Comparison of ENCODE assay signal across 17 cellular contexts in the genomic region with DNA sequence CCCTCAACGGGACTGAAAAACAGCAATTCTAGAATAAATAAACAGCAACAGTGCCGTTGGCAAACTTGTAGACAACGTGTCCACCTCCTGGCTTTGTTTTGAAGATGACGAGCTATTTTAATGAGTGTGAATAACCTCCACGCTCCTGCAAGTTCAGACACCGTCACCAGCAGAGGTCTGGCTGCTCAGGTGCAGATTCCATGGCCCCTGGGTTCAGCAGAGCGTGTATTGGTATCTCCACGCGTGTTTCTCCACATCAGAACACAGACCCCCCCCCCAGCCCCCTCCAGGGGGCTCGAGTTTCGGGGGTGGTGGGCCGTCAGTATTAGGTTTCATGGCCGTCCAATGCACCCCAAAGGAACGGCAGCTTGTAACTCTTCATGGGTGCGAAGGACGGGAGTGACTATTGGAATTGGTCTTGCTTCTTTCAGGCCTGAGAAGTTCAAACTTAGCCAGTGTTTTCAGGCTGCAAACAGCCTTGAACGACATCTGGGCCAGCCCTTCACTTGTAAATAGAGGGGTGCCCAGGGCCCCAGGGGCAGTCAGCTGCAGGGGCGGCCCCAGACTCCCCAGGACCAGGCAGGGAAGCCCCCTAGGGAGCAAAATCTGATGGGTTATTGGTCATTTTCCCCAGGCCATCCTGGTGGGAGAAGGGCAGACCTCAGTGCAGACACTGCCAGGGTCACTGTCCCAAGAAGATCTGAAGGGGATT.
A peak's percentile ranks its signal among the peaks of the same experiment; 100 is the strongest.
DNase-seq lines count a peak whose midpoint lies in the region; ATAC-seq, FAIRE-seq and TF ChIP-seq lines count a peak whose summit lies in the region.
"Had no signal": no experiment of that assay in that cellular context is flagged by ENCODE, and none has a peak within 500 bp of the region (broad histone marks: within the 10 kb centered on the region; RNA-seq: fewer than 3 reads in every experiment).

No MANE protein-coding gene starts in this region.

- no peaks in the 10 kb centered on the region; the same call in 1 of the 2 replicates for H4K20me1 ChIP-seq in HepG2 (ENCODE audit: insufficient read depth, low read length)

- H3K9me3 ChIP-seq in right lobe of liver, result no peaks in the 10 kb centered on the region
- H3K9me3 ChIP-seq in HepG2 (ENCODE audit: low read length), result no peaks in the 10 kb centered on the region
- no peaks in the 10 kb centered on the region for H3K9me3 ChIP-seq in lower lobe of right lung
- H3K9me3 ChIP-seq in aorta (ENCODE audit: control insufficient read depth, low read length), result no peaks in the 10 kb centered on the region
- H3K9me3 ChIP-seq: Caco-2 had no signal

- H3K27ac ChIP-seq in right lobe of liver (no peak overlapping the region), HepG2 (ENCODE audit: extremely low read length, insufficient read depth, low read length) (no peak overlapping the region), lower lobe of right lung (no peak overlapping the region), aorta (ENCODE audit: low read depth in 1 of 2, low read length in 2 of 2) (no peak overlapping the region)
- H3K27ac ChIP-seq: GM23248 had no signal

- no peak overlapping the region for H3K4me3 ChIP-seq in right lobe of liver
- no peak overlapping the region for H3K4me3 ChIP-seq in HepG2 (replicated peaks in 1 of 3; ENCODE audit: insufficient read depth in 1 of 3, low read depth in 2 of 3, low read length in 3 of 3)
- H3K4me3 ChIP-seq in bronchial epithelial cell (ENCODE audit: low read depth, low read length), result no peak overlapping the region
- no peak overlapping the region for H3K4me3 ChIP-seq in lower lobe of right lung
- H3K4me3 ChIP-seq in aorta (ENCODE audit: low read length in 2 of 2), result no peak overlapping the region
- H3K4me3 ChIP-seq: GM23248 had no signal

- intact Hi-C loops in right lobe of liver (cut with DNase I), result no loop called here
- intact Hi-C loops in HepG2 (cut with micrococcal nuclease; ENCODE audit: unreplicated experiment), result no loop called here
- intact Hi-C loops in lower lobe of right lung (cut with DNase I), result no loop called here
- intact Hi-C loops in aorta (cut with DNase I), result no loop called here
- intact Hi-C loops in activated CD8-positive, alpha-beta T cell treated with anti-CD3 and anti-CD28 coated beads for 36 hours (cut with micrococcal nuclease), result no loop called here

- TF ChIP-seq EP300 in HepG2 (IDR thresholded peaks at IDR 0.05; ENCODE audit: low read depth in 2 of 2, low read length in 2 of 2) (no peak), HepG2 (CRISPR knock-in tag; IDR thresholded peaks at IDR 0.05; ENCODE audit: borderline replicate concordance) (no peak)

- DNase-seq in right lobe of liver (peak in 2 of 3 donors; percentile 2 to 15), HepG2 (ENCODE audit: low spot score) (no peak), bronchial epithelial cell (ENCODE audit: low read depth) (peak; percentile 5), lower lobe of right lung (peak; percentile 10), aorta (peak; percentile 10 to 54), osteocyte (ENCODE audit: extremely low spot score, unreplicated experiment) (no peak)
- DNase-seq in activated CD8-positive, alpha-beta T cell treated with anti-CD3 and anti-CD28 coated beads for 36 hours, result no peak
- DNase-seq: CD8-positive, alpha-beta memory T cell; DMS53; GM23248 had no signal

- no peak for ATAC-seq in right lobe of liver
- ATAC-seq in HepG2, result no peak
- no peak for ATAC-seq in lower lobe of right lung
- no peak for ATAC-seq in aorta (ENCODE audit: low FRiP score)
- no peak for ATAC-seq in HG02884 (IDR thresholded peaks at IDR 0.05; ENCODE audit: unreplicated experiment)
- no peak for ATAC-seq in activated CD8-positive, alpha-beta T cell treated with anti-CD3 and anti-CD28 coated beads for 36 hours

- no peak overlapping the region for H3K4me2 ChIP-seq in HepG2 (ENCODE audit: low read depth, low read length)

- no peak for TF ChIP-seq CTCF in right lobe of liver (IDR thresholded peaks at IDR 0.05)
- no peak for TF ChIP-seq CTCF in HepG2 (CRISPR knock-in tag; IDR thresholded peaks at IDR 0.05)
- TF ChIP-seq CTCF in bronchial epithelial cell (IDR thresholded peaks at IDR 0.05; ENCODE audit: insufficient read depth, low read length, severe bottlenecking), result no peak
- TF ChIP-seq CTCF in lower lobe of right lung (IDR thresholded peaks at IDR 0.05), result no peak
- no peak for TF ChIP-seq CTCF in osteocyte (IDR thresholded peaks at IDR 0.05)
- TF ChIP-seq CTCF in activated CD8-positive, alpha-beta T cell treated with anti-CD3 and anti-CD28 coated beads for 36 hours (IDR thresholded peaks at IDR 0.05), result no peak

- FAIRE-seq in HepG2 (lab: Jason Lieb, UNC) (no peak), bronchial epithelial cell (lab: Jason Lieb, UNC) (no peak)
- FAIRE-seq: A204.1, GM18507, H54 had no signal

- peaks cover 12% of the 10 kb centered on the region for H3K27me3 Mint-ChIP-seq in osteocyte (ENCODE audit: unreplicated experiment)
- no peaks in the 10 kb centered on the region for H3K27me3 Mint-ChIP-seq in activated CD8-positive, alpha-beta T cell treated with anti-CD3 and anti-CD28 coated beads for 36 hours
- H3K27me3 Mint-ChIP-seq: B cell; CD8-positive, alpha-beta memory T cell had no signal

- TF ChIP-seq RAD21 in HepG2 (CRISPR knock-in tag; IDR thresholded peaks at IDR 0.05), result no peak

- no peak overlapping the region for H3K9ac ChIP-seq in HepG2 (ENCODE audit: insufficient read depth, low read depth, low read length)
- H3K9ac ChIP-seq: GM23248 had no signal

- H3K79me2 ChIP-seq in HepG2 (ENCODE audit: insufficient read depth, low read length), result no peaks in the 10 kb centered on the region

- no peaks in the 10 kb centered on the region for H3K9me3 Mint-ChIP-seq in osteocyte (ENCODE audit: unreplicated experiment)
- H3K9me3 Mint-ChIP-seq in activated CD8-positive, alpha-beta T cell treated with anti-CD3 and anti-CD28 coated beads for 36 hours, result no peaks in the 10 kb centered on the region

- 39% methylated on average over 4 of the region's 18 CpGs for WGBS in right lobe of liver (ENCODE audit: insufficient coverage, low coverage, low lambda C conversion rate, missing lambda C conversion rate)
- WGBS in HepG2 (ENCODE audit: low lambda C conversion rate), result 9% methylated on average over 18 of the region's 18 CpGs
- WGBS in aorta, 2 donors, result 71 to 73% methylated on average over 18 of the region's 18 CpGs

- POLR2A ChIA-PET in HepG2 (lab: Yijun Ruan, JAX), result no interaction called here
- POLR2A ChIA-PET in activated CD8-positive, alpha-beta T cell treated with anti-CD3 and anti-CD28 coated beads for 36 hours (lab: Charles Lee), result no interaction called here

- H3K4me1 ChIP-seq in right lobe of liver, result no peaks in the 10 kb centered on the region
- H3K4me1 ChIP-seq in HepG2 (ENCODE audit: insufficient read depth, low read length), result no peaks in the 10 kb centered on the region
- H3K4me1 ChIP-seq in lower lobe of right lung, result no peaks in the 10 kb centered on the region
- no peaks in the 10 kb centered on the region for H3K4me1 ChIP-seq in aorta (ENCODE audit: control insufficient read depth in 1 of 2, insufficient read depth in 2 of 2, low read length in 2 of 2)
- H3K4me1 ChIP-seq: Caco-2 had no signal

- in situ Hi-C loops in HepG2 (cut with HindIII; ENCODE audit: extremely low pct_ligation_motif_present, low pct_unique_long_range_greater_than_20kb), result no loop called here

- BruUV-seq in HepG2 (replicated peaks; lab: Mats Ljungman, UMichigan), result no TSS peak

- no peaks in the 10 kb centered on the region for H3K27me3 ChIP-seq in right lobe of liver
- H3K27me3 ChIP-seq in HepG2 (ENCODE audit: control insufficient read depth in 1 of 2, insufficient read depth in 2 of 2, low read length in 2 of 2), result peaks cover 23 to 79% of the 10 kb centered on the region in 2 experiments
- no peaks in the 10 kb centered on the region for H3K27me3 ChIP-seq in bronchial epithelial cell (ENCODE audit: control insufficient read depth, insufficient read depth, low read length)
- H3K27me3 ChIP-seq in lower lobe of right lung (ENCODE audit: low read depth), result peaks cover 3% of the 10 kb centered on the region
- no peaks in the 10 kb centered on the region for H3K27me3 ChIP-seq in aorta (ENCODE audit: control insufficient read depth in 1 of 2, insufficient read depth in 2 of 2, low read length in 1 of 2)

- no peak overlapping the region for H2AFZ ChIP-seq in HepG2 (ENCODE audit: low read length)
- H2AFZ ChIP-seq: GM23248 had no signal

- H3K36me3 ChIP-seq in right lobe of liver (no peaks in the 10 kb centered on the region), HepG2 (replicated peaks in 1 of 2; ENCODE audit: control insufficient read depth in 1 of 2, insufficient read depth in 2 of 2, low read length in 2 of 2) (no peaks in the 10 kb centered on the region), bronchial epithelial cell (ENCODE audit: control insufficient read depth, insufficient read depth, low read length) (no peaks in the 10 kb centered on the region), lower lobe of right lung (no peaks in the 10 kb centered on the region), aorta (ENCODE audit: control insufficient read depth in 1 of 2, insufficient read depth in 2 of 2, low read length in 1 of 2) (no peaks in the 10 kb centered on the region)

- H3K4me1 Mint-ChIP-seq in osteocyte (ENCODE audit: unreplicated experiment), result peaks cover 8% of the 10 kb centered on the region
- H3K4me1 Mint-ChIP-seq in activated CD8-positive, alpha-beta T cell treated with anti-CD3 and anti-CD28 coated beads for 36 hours (ENCODE audit: low read depth), result no peaks in the 10 kb centered on the region
- H3K4me1 Mint-ChIP-seq: B cell; CD8-positive, alpha-beta memory T cell; IgD-negative memory B cell had no signal

- CTCF ChIA-PET in HepG2 (lab: Yijun Ruan, JAX; ENCODE audit: low intra/inter-chr PET ratio, low total read pairs), result no interaction called here
- CTCF ChIA-PET in activated CD8-positive, alpha-beta T cell treated with anti-CD3 and anti-CD28 coated beads for 36 hours (lab: Charles Lee), result no interaction called here

- TF ChIP-seq POLR2A in right lobe of liver (IDR thresholded peaks at IDR 0.05), result no peak
- no peak for TF ChIP-seq POLR2A in HepG2 (IDR thresholded peaks at IDR 0.05; ENCODE audit: insufficient read depth in 1 of 2, low read depth in 2 of 2, low read length in 2 of 2)

- H3K4me3 Mint-ChIP-seq in osteocyte (ENCODE audit: unreplicated experiment), result no peak overlapping the region
- H3K4me3 Mint-ChIP-seq in activated CD8-positive, alpha-beta T cell treated with anti-CD3 and anti-CD28 coated beads for 36 hours, result no peak overlapping the region
- H3K4me3 Mint-ChIP-seq: B cell; CD8-positive, alpha-beta memory T cell; IgD-negative memory B cell had no signal

- no peak overlapping the region for H3K27ac Mint-ChIP-seq in osteocyte (ENCODE audit: unreplicated experiment)
- no peak overlapping the region for H3K27ac Mint-ChIP-seq in activated CD8-positive, alpha-beta T cell treated with anti-CD3 and anti-CD28 coated beads for 36 hours
- H3K27ac Mint-ChIP-seq: B cell; CD8-positive, alpha-beta memory T cell; IgD-negative memory B cell had no signal

- H3K36me3 Mint-ChIP-seq in osteocyte (ENCODE audit: unreplicated experiment), result no peaks in the 10 kb centered on the region
- no peaks in the 10 kb centered on the region for H3K36me3 Mint-ChIP-seq in activated CD8-positive, alpha-beta T cell treated with anti-CD3 and anti-CD28 coated beads for 36 hours (ENCODE audit: low read depth)
- H3K36me3 Mint-ChIP-seq: CD8-positive, alpha-beta memory T cell; IgD-negative memory B cell had no signal

TF ChIP-seq in HepG2, 621 proteins besides CTCF, POLR2A, EP300 and RAD21 (continues in another document):
- no peak for TF ChIP-seq AGO1 (IDR thresholded peaks at IDR 0.05; ENCODE audit: low read depth, low read length, poor library complexity, severe bottlenecking)

Comparison
In these comparisons a context has a peak if more than half of its experiments do, and no peak if none do; other contexts are left out.
1. DNase-seq: peak in right lobe of liver (2 of 3), bronchial epithelial cell (single experiment), lower lobe of right lung (single experiment) and aorta (2 of 2); none in HepG2 (single experiment), osteocyte (single experiment) and activated CD8-positive, alpha-beta T cell treated with anti-CD3 and anti-CD28 coated beads for 36 hours (single experiment).